ENCODE assay signal across 12 cellular contexts in genomic region chr2:7010376-7010775, GRCh38.
DNase-seq lines count a peak whose midpoint lies in the region; ATAC-seq and TF ChIP-seq lines count a peak whose summit lies in the region.
"Had no signal": no experiment of that assay in that cellular context is flagged by ENCODE, and none has a peak within 500 bp of the region (broad histone marks: within the 10 kb centered on the region; RNA-seq: fewer than 3 reads in every experiment).

No MANE protein-coding gene starts in this region.

- H3K27ac ChIP-seq in angular gyrus (ENCODE audit: low read depth, low read length): peak overlapping the region; percentile 86
- peak overlapping the region; percentile 85 for H3K27ac ChIP-seq in skeletal muscle tissue (ENCODE audit: low read depth, low read length)

- H3K27me3 Mint-ChIP-seq in glutamatergic neuron (ENCODE audit: unreplicated experiment): peaks cover 5% of the 10 kb centered on the region

- H3K36me3 Mint-ChIP-seq in glutamatergic neuron (ENCODE audit: unreplicated experiment): no peaks in the 10 kb centered on the region

- H3K4me1 ChIP-seq in skeletal muscle tissue (ENCODE audit: control insufficient read depth in 3 of 3, insufficient read depth in 3 of 3, low read length in 3 of 3): peaks cover 68 to 90% (median 70%) of the 10 kb centered on the region in 3 donors

- H3K4me3 ChIP-seq in skeletal muscle tissue (ENCODE audit: low read length in 3 of 3): peak overlapping the region in 2 of 3 donors; percentile 16 to 41

- peaks cover 13% of the 10 kb centered on the region for H3K9me3 Mint-ChIP-seq in glutamatergic neuron (ENCODE audit: unreplicated experiment)

- H3K4me1 Mint-ChIP-seq in glutamatergic neuron (ENCODE audit: low read depth, unreplicated experiment): peaks cover 73% of the 10 kb centered on the region

- DNase-seq in COLO829 (ENCODE audit: low spot score) (peak; percentile 31), glutamatergic neuron (no peak)
- no peak for DNase-seq in activated T-cell treated with anti-CD3 and anti-CD28 coated beads, Interleukin-2, amount 50 U/mL, for 1 hour
- DNase-seq in activated effector memory CD4-positive, alpha-beta T cell treated with Interleukin-2 at 50 U/mL for 16 hours: no peak
- no peak for DNase-seq in stimulated activated CD4-positive, alpha-beta T cell treated with anti-CD3 and anti-CD28 coated beads, Interleukin-4, amount 100 ng/mL, for 1 hour
- DNase-seq: activated T-cell treated with anti-CD3 and anti-CD28 coated beads for 4 hours; DMS153; effector memory CD4-positive, alpha-beta T cell; MM.1S had no signal

- no peaks in the 10 kb centered on the region for H3K27me3 ChIP-seq in skeletal muscle tissue (ENCODE audit: control insufficient read depth in 3 of 3, insufficient read depth in 3 of 3, low read length in 3 of 3)

- H3K36me3 ChIP-seq in skeletal muscle tissue (ENCODE audit: control insufficient read depth in 3 of 3, insufficient read depth in 3 of 3, low read length in 3 of 3): no peaks in the 10 kb centered on the region

- ATAC-seq in HG02938 (IDR thresholded peaks at IDR 0.05; ENCODE audit: unreplicated experiment): no peak

- peak overlapping the region in 2 of 3 donors; percentile 18 to 26 for H3K9ac ChIP-seq in skeletal muscle tissue (ENCODE audit: low read depth in 1 of 3, low read length in 3 of 3)

- no peak for TF ChIP-seq CTCF in glutamatergic neuron (IDR thresholded peaks at IDR 0.05; ENCODE audit: partially characterized antibody, unreplicated experiment)

- no peaks in the 10 kb centered on the region for H3K9me3 ChIP-seq in skeletal muscle tissue (ENCODE audit: control insufficient read depth in 3 of 3, low read length in 3 of 3)

- no peak overlapping the region for H3K27ac Mint-ChIP-seq in glutamatergic neuron (ENCODE audit: unreplicated experiment)

- peak overlapping the region; percentile 31 for H3K4me3 Mint-ChIP-seq in glutamatergic neuron (ENCODE audit: unreplicated experiment)
